8 cellular contexts compared by ENCODE assay signal in genomic region chr21:36980280-36981048, GRCh38. TPM values are rescaled to one million over a fixed set of nuclear protein-coding genes. Genes with fewer than 3 reads are reported as not detected.
DNase-seq lines count a peak whose midpoint lies in the region; ATAC-seq and TF ChIP-seq lines count a peak whose summit lies in the region.

No MANE protein-coding gene starts in this region.

- ATAC-seq in HG02798 (IDR thresholded peaks at IDR 0.05; ENCODE audit: poor library complexity, unreplicated experiment) (peak; percentile 46), HG03039 (IDR thresholded peaks at IDR 0.05; ENCODE audit: unreplicated experiment) (no peak), HG03571 (IDR thresholded peaks at IDR 0.05; ENCODE audit: unreplicated experiment) (no peak), HG03521 (IDR thresholded peaks at IDR 0.05; ENCODE audit: unreplicated experiment) (no peak)

- H3K9ac ChIP-seq in iPS-18a (ENCODE audit: low read length) (no peak overlapping the region), smooth muscle cell (ENCODE audit: low read depth) (no peak overlapping the region)

- H3K27ac ChIP-seq in ascending aorta (peak overlapping the region in 1 of 2 donors; percentile 12), iPS-18a (ENCODE audit: low read length) (no peak overlapping the region), smooth muscle cell (ENCODE audit: low read depth) (no peak overlapping the region)

- peak overlapping the region; percentile 88 for H3K4me2 ChIP-seq in smooth muscle cell

- peak overlapping the region; percentile 57 for H3K4me3 ChIP-seq in BE2C (ENCODE audit: low read depth, low read length)
- peak overlapping the region; percentile 47 to 75 for H3K4me3 ChIP-seq in ascending aorta
- peak overlapping the region; percentile 50 for H3K4me3 ChIP-seq in iPS-18a (ENCODE audit: low read length)
- peak overlapping the region; percentile 51 for H3K4me3 ChIP-seq in smooth muscle cell

- peak overlapping the region; percentile 34 for H2AFZ ChIP-seq in smooth muscle cell (ENCODE audit: low read depth)

- no peaks in the 10 kb centered on the region for H3F3A ChIP-seq in smooth muscle cell (ENCODE audit: low read depth)

- H3K4me1 ChIP-seq in BE2C (peaks cover 4% of the 10 kb centered on the region), ascending aorta (peaks cover 0 to 2% of the 10 kb centered on the region in 2 donors), iPS-18a (ENCODE audit: control insufficient read depth, low read depth, low read length) (no peaks in the 10 kb centered on the region), smooth muscle cell (ENCODE audit: low read depth) (peaks cover 6% of the 10 kb centered on the region)

- H4K20me1 ChIP-seq in smooth muscle cell (ENCODE audit: low read depth): no peaks in the 10 kb centered on the region

- 18% methylated on average over 36 of the region's 53 CpGs for WGBS in smooth muscle cell (ENCODE audit: low lambda C conversion rate)

- no peak for TF ChIP-seq CTCF in BE2C (IDR thresholded peaks at IDR 0.05; ENCODE audit: low read depth, low read length)
- no peak for TF ChIP-seq CTCF in ascending aorta (IDR thresholded peaks at IDR 0.05)
- TF ChIP-seq CTCF in smooth muscle cell (IDR thresholded peaks at IDR 0.05; ENCODE audit: borderline replicate concordance, insufficient read depth, poor library complexity, severe bottlenecking): no peak

- H3K36me3 ChIP-seq in BE2C (no peaks in the 10 kb centered on the region), ascending aorta (no peaks in the 10 kb centered on the region), iPS-18a (ENCODE audit: control insufficient read depth, low read depth, low read length) (no peaks in the 10 kb centered on the region), smooth muscle cell (ENCODE audit: low read depth) (no peaks in the 10 kb centered on the region)

- peak; percentile 33 for DNase-seq in BE2C
- no peak for DNase-seq in ascending aorta (ENCODE audit: low spot score in 2 of 2)
- no peak for DNase-seq in smooth muscle cell (lab: John Stamatoyannopoulos, UW; ENCODE audit: unreplicated experiment)

- H3K27me3 ChIP-seq in BE2C (no peaks in the 10 kb centered on the region), ascending aorta (no peaks in the 10 kb centered on the region), iPS-18a (ENCODE audit: control insufficient read depth, insufficient read depth, low read length) (peaks cover 30% of the 10 kb centered on the region), smooth muscle cell (ENCODE audit: low read depth) (peaks cover 11% of the 10 kb centered on the region)

- intact Hi-C loops in ascending aorta (cut with DNase I): loop anchor here (1.0 to 10.0 kb wide), 2 partner anchors 9 to 826 kb away; partner anchors contain the start of gene DOP1B

- no peaks in the 10 kb centered on the region for H3K79me2 ChIP-seq in smooth muscle cell (ENCODE audit: low read depth)

- H3K9me3 ChIP-seq in BE2C (no peaks in the 10 kb centered on the region), ascending aorta (no peaks in the 10 kb centered on the region), iPS-18a (ENCODE audit: control insufficient read depth, low read depth, low read length) (no peaks in the 10 kb centered on the region), smooth muscle cell (replicated peaks; ENCODE audit: low read depth) (no peaks in the 10 kb centered on the region)

RNA-seq across cellular contexts. Expression of gene HLCS, which starts 14.0 kb away (rescaled TPM):
- polyA plus RNA-seq in BE2C (2012; ENCODE audit: insufficient read depth, insufficient read length, low read depth): 8.8 TPM
- total RNA-seq in ascending aorta: 10.7 TPM
- 17.5 and 20.6 TPM in 2 replicates for total RNA-seq in smooth muscle cell
- polyA plus RNA-seq in smooth muscle cell: 7.5 and 13.7 TPM in 2 replicates

RNA-seq across cellular contexts. Expression of gene RIPPLY3, which starts 26.0 kb away (rescaled TPM):
- not detected for polyA plus RNA-seq in BE2C (2012; ENCODE audit: insufficient read depth, insufficient read length, low read depth)
- not detected for total RNA-seq in ascending aorta
- total RNA-seq in smooth muscle cell: not detected in 2 replicates
- polyA plus RNA-seq in smooth muscle cell: not detected in 2 replicates
